Comparison of ENCODE assay signal across 8 cellular contexts in genomic region chr16:11587643-11588247, GRCh38. TPM values are rescaled to one million over a fixed set of nuclear protein-coding genes. Genes with fewer than 3 reads are reported as not detected.
A peak's percentile ranks its signal among the peaks of the same experiment; 100 is the strongest.
DNase-seq lines count a peak whose midpoint lies in the region; ATAC-seq, FAIRE-seq and TF ChIP-seq lines count a peak whose summit lies in the region.

No MANE protein-coding gene starts in this region.

- H3K4me1 Mint-ChIP-seq in osteocyte (ENCODE audit: unreplicated experiment) = peaks cover 41% of the 10 kb centered on the region

- TF ChIP-seq CTCF in D721Med (IDR thresholded peaks at IDR 0.05; ENCODE audit: insufficient read depth, missing control alignments) = no peak
- TF ChIP-seq CTCF in OCI-LY7 (conservative IDR thresholded peaks at IDR 0.05; ENCODE audit: low read length) = no peak
- no peak for TF ChIP-seq CTCF in osteocyte (IDR thresholded peaks at IDR 0.05)

- no peaks in the 10 kb centered on the region for H3K36me3 ChIP-seq in OCI-LY7 (ENCODE audit: insufficient read depth, low read length)

- H3K9me3 ChIP-seq in OCI-LY7 (ENCODE audit: low read length) = no peaks in the 10 kb centered on the region

- H3K36me3 Mint-ChIP-seq in osteocyte (ENCODE audit: unreplicated experiment) = peaks cover 5% of the 10 kb centered on the region

- ATAC-seq in HG03354 (IDR thresholded peaks at IDR 0.05; ENCODE audit: poor library complexity, severe bottlenecking, unreplicated experiment) = no peak

- intact Hi-C loops in OCI-LY7 (cut with micrococcal nuclease; ENCODE audit: unreplicated experiment) = loop anchor here (2.0 kb wide), 1 partner anchor 31 kb away; no protein-coding TSS in a partner anchor

- peak overlapping the region; percentile 80 for H3K27ac Mint-ChIP-seq in osteocyte (ENCODE audit: unreplicated experiment)

- DNase-seq in D721Med (ENCODE audit: insufficient read length, low spot score) (peak; percentile 51), OCI-LY7 (ENCODE audit: low spot score) (no peak), epithelial cell of prostate (ENCODE audit: low read depth, low spot score) (no peak), osteocyte (ENCODE audit: extremely low spot score, unreplicated experiment) (no peak), D341Med (ENCODE audit: low spot score) (no peak), midbrain (lab: John Stamatoyannopoulos, UW) (no peak), GM19238 (ENCODE audit: insufficient read length, low spot score) (no peak)

- peak overlapping the region; percentile 70 for H3K4me3 ChIP-seq in OCI-LY7 (ENCODE audit: low read depth, low read length, poor library complexity, severe bottlenecking)

- FAIRE-seq in D721Med (lab: Jason Lieb, UNC) = no peak

- H3K9me3 Mint-ChIP-seq in osteocyte (ENCODE audit: unreplicated experiment) = no peaks in the 10 kb centered on the region

- no peaks in the 10 kb centered on the region for H3K27me3 Mint-ChIP-seq in osteocyte (ENCODE audit: unreplicated experiment)

- H4K20me1 ChIP-seq in OCI-LY7 (ENCODE audit: insufficient read depth, low read length) = no peaks in the 10 kb centered on the region

- peaks cover 48% of the 10 kb centered on the region for H3K4me1 ChIP-seq in OCI-LY7 (ENCODE audit: insufficient read depth, low read length, poor library complexity, severe bottlenecking)

- BruUV-seq in OCI-LY7 (replicated peaks; lab: Mats Ljungman, UMichigan) = no TSS peak

- peak overlapping the region; percentile 79 for H3K4me2 ChIP-seq in OCI-LY7 (ENCODE audit: low read length)

- no peaks in the 10 kb centered on the region for H3K9me2 ChIP-seq in OCI-LY7 (ENCODE audit: insufficient read depth, low read length)

- POLR2A ChIA-PET in OCI-LY7 (lab: Charles Lee) = interaction anchor here (0.7 to 2.6 kb wide), 7 partner anchors 10 to 205 kb away, joined by 3 to 7 read pairs (median 5); no protein-coding TSS in a partner anchor

- H3K79me2 ChIP-seq in OCI-LY7 (ENCODE audit: insufficient read depth, low read depth, low read length) = no peaks in the 10 kb centered on the region

- H3K4me3 Mint-ChIP-seq in osteocyte (ENCODE audit: unreplicated experiment) = peak overlapping the region; percentile 81

- no peak overlapping the region for H3K27ac ChIP-seq in OCI-LY7 (ENCODE audit: low read depth, low read length, poor library complexity, severe bottlenecking)
- H3K27ac ChIP-seq in epithelial cell of prostate = peak overlapping the region; percentile 66

- CTCF ChIA-PET in OCI-LY7 (lab: Charles Lee; ENCODE audit: unreplicated experiment) = interaction anchor here (0.5 to 0.6 kb wide), 2 partner anchors 25 to 43 kb away, joined by 3 to 4 read pairs; no protein-coding TSS in a partner anchor

- peak overlapping the region; percentile 78 for H2AFZ ChIP-seq in OCI-LY7 (ENCODE audit: low read length)

RNA-seq across cellular contexts. Expression of gene LITAF, which starts 1.0 kb away (rescaled TPM):
- 12.2 and 18.4 TPM in 2 replicates for total RNA-seq in OCI-LY7 (2014; rRNA removed; shearing (Covaris generic))
- total RNA-seq in OCI-LY7 (2022) = 34.2 and 43.2 TPM in 2 replicates
- total RNA-seq in osteocyte = 179 and 189 TPM in 2 replicates
